11 cellular contexts compared by ENCODE assay signal in genomic region chr4:82431831-82432230, GRCh38. TPM values are rescaled to one million over a fixed set of nuclear protein-coding genes. Genes with fewer than 3 reads are reported as not detected.
DNase-seq lines count a peak whose midpoint lies in the region; ATAC-seq and TF ChIP-seq lines count a peak whose summit lies in the region.
"Had no signal": no experiment of that assay in that cellular context is flagged by ENCODE, and none has a peak within 500 bp of the region (broad histone marks: within the 10 kb centered on the region; RNA-seq: fewer than 3 reads in every experiment).

No MANE protein-coding gene starts in this region.

- H4K20me1 ChIP-seq in OCI-LY7 (ENCODE audit: insufficient read depth, low read length): peaks cover 50% of the 10 kb centered on the region

- H3K27me3 ChIP-seq in endodermal cell (ENCODE audit: control insufficient read depth, insufficient read depth, low read length, poor library complexity, severe bottlenecking) (no peaks in the 10 kb centered on the region), parathyroid adenoma (ENCODE audit: control insufficient read depth, insufficient read depth, low read length) (no peaks in the 10 kb centered on the region), H7 (ENCODE audit: control insufficient read depth, insufficient read depth, low read length) (no peaks in the 10 kb centered on the region)
- H3K27me3 ChIP-seq: ascending aorta had no signal

- H3K9me3 ChIP-seq in OCI-LY7 (ENCODE audit: low read length): no peaks in the 10 kb centered on the region
- no peaks in the 10 kb centered on the region for H3K9me3 ChIP-seq in endodermal cell (ENCODE audit: control insufficient read depth, low read length)
- no peaks in the 10 kb centered on the region for H3K9me3 ChIP-seq in parathyroid adenoma (ENCODE audit: control insufficient read depth, low read length)
- H3K9me3 ChIP-seq: ascending aorta, thoracic aorta had no signal

- no peak for TF ChIP-seq CTCF in OCI-LY7 (conservative IDR thresholded peaks at IDR 0.05; ENCODE audit: low read length)
- TF ChIP-seq CTCF in endodermal cell (conservative IDR thresholded peaks at IDR 0.05): no peak
- no peak for TF ChIP-seq CTCF in parathyroid adenoma (IDR thresholded peaks at IDR 0.05)

- H3K4me3 ChIP-seq in OCI-LY7 (ENCODE audit: low read depth, low read length, poor library complexity, severe bottlenecking) (peak overlapping the region; percentile 99), endodermal cell (ENCODE audit: low read length) (peak overlapping the region; percentile 91), parathyroid adenoma (ENCODE audit: low read depth, low read length) (peak overlapping the region; percentile 74), H7 (ENCODE audit: insufficient read depth, low read depth, low read length) (no peak overlapping the region)

- WGBS in endodermal cell (ENCODE audit: insufficient coverage in 1 of 2, insufficient read length in 1 of 2), 2 experiments: 82 to 88% methylated on average over 3 of the region's 4 CpGs

- CTCF ChIA-PET in OCI-LY7 (lab: Charles Lee; ENCODE audit: unreplicated experiment): interaction anchor here (0.6 to 1.3 kb wide), 2 partner anchors 9 to 58 kb away, joined by 3 to 4 read pairs; partner anchors contain the start of gene HNRNPD

- BruUV-seq in OCI-LY7 (replicated peaks; lab: Mats Ljungman, UMichigan): no TSS peak

- H3K9me3 Mint-ChIP-seq in endodermal cell: no peaks in the 10 kb centered on the region

- intact Hi-C loops in OCI-LY7 (cut with micrococcal nuclease; ENCODE audit: unreplicated experiment): no loop called here

- H3K36me3 ChIP-seq in OCI-LY7 (ENCODE audit: insufficient read depth, low read length) (peaks cover 69% of the 10 kb centered on the region), endodermal cell (ENCODE audit: control insufficient read depth, insufficient read depth, low read length) (peaks cover 32% of the 10 kb centered on the region), parathyroid adenoma (ENCODE audit: control insufficient read depth, insufficient read depth, low read length) (no peaks in the 10 kb centered on the region), H7 (replicated peaks; ENCODE audit: control insufficient read depth, insufficient read depth, low read length) (peaks cover 6% of the 10 kb centered on the region)
- H3K36me3 ChIP-seq: thoracic aorta had no signal

- DNase-seq in DMS53 (lab: John Stamatoyannopoulos, UW): peak; percentile 3
- DNase-seq in DMS53 treated with DMSO at 0.1 percent for 48 hours (lab: John Stamatoyannopoulos, UW; ENCODE audit: unreplicated experiment): no peak
- DNase-seq in OCI-LY7 (ENCODE audit: low spot score): no peak
- no peak for DNase-seq in endodermal cell
- DNase-seq in T-helper 9 cell: no peak
- no peak for DNase-seq in H7
- DNase-seq: NCI-H1694 had no signal

- H3K4me1 Mint-ChIP-seq in endodermal cell: peaks cover 36% of the 10 kb centered on the region

- H2AFZ ChIP-seq in OCI-LY7 (ENCODE audit: low read length) (no peak overlapping the region), parathyroid adenoma (no peak overlapping the region)

- peaks cover 43% of the 10 kb centered on the region for H3K4me1 ChIP-seq in OCI-LY7 (ENCODE audit: insufficient read depth, low read length, poor library complexity, severe bottlenecking)
- no peaks in the 10 kb centered on the region for H3K4me1 ChIP-seq in endodermal cell (ENCODE audit: control insufficient read depth, insufficient read depth, low read length)
- peaks cover 6% of the 10 kb centered on the region for H3K4me1 ChIP-seq in parathyroid adenoma

- H3K27ac Mint-ChIP-seq in endodermal cell: no peak overlapping the region

- H3K4me2 ChIP-seq in OCI-LY7 (ENCODE audit: low read length): peak overlapping the region; percentile 80
- no peak overlapping the region for H3K4me2 ChIP-seq in parathyroid adenoma (ENCODE audit: low read length)

- H3K27ac ChIP-seq in OCI-LY7 (ENCODE audit: low read depth, low read length, poor library complexity, severe bottlenecking) (no peak overlapping the region), endodermal cell (ENCODE audit: low read depth, low read length) (no peak overlapping the region), parathyroid adenoma (no peak overlapping the region)

- H3K36me3 Mint-ChIP-seq in endodermal cell (ENCODE audit: low read depth): peaks cover 53% of the 10 kb centered on the region

- peak overlapping the region; percentile 100 for H3K4me3 Mint-ChIP-seq in endodermal cell

- ATAC-seq in HG03521 (IDR thresholded peaks at IDR 0.05; ENCODE audit: unreplicated experiment): no peak

- H3K9ac ChIP-seq in endodermal cell (ENCODE audit: extremely low read depth, low read length, poor library complexity, severe bottlenecking): peak overlapping the region; percentile 81
- H3K9ac ChIP-seq in parathyroid adenoma: no peak overlapping the region

- H3K9me2 ChIP-seq in OCI-LY7 (ENCODE audit: insufficient read depth, low read length): no peaks in the 10 kb centered on the region

- no peaks in the 10 kb centered on the region for H3K27me3 Mint-ChIP-seq in endodermal cell (ENCODE audit: insufficient read depth)

- H3K79me2 ChIP-seq in OCI-LY7 (ENCODE audit: insufficient read depth, low read depth, low read length): peaks cover 86% of the 10 kb centered on the region
- peaks cover 30% of the 10 kb centered on the region for H3K79me2 ChIP-seq in parathyroid adenoma

- POLR2A ChIA-PET in OCI-LY7 (lab: Charles Lee): interaction anchor here (0.6 to 2.4 kb wide), 6 partner anchors 9 to 1296 kb away, joined by 3 to 8 read pairs (median 6); no protein-coding TSS in a partner anchor

RNA-seq across cellular contexts. Expression of gene ENOPH1, which starts 1.4 kb away (rescaled TPM):
- 49.7 and 58.7 TPM in 2 replicates for total RNA-seq in OCI-LY7 (2014; rRNA removed; shearing (Covaris generic))
- 64.9 and 70.2 TPM in 2 replicates for total RNA-seq in OCI-LY7 (2022)
- 10 to 100 TPM; 47.1 to 57.3 TPM for total RNA-seq in endodermal cell
- 53.9 TPM for polyA plus RNA-seq in endodermal cell (2013, experiment 1 of 2)
- 50.4 TPM for polyA plus RNA-seq in endodermal cell (2013, experiment 2 of 2)
- total RNA-seq in H7 (2014; rRNA removed; shearing (Covaris generic)): 96.7 and 103 TPM in 2 replicates

RNA-seq across cellular contexts. Expression of gene HNRNPDL, which starts 1.6 kb away (rescaled TPM):
- total RNA-seq in OCI-LY7 (2014; rRNA removed; shearing (Covaris generic)): 224 and 319 TPM in 2 replicates
- total RNA-seq in OCI-LY7 (2022) (394 and 425 TPM in 2 replicates), endodermal cell (100 to 1,000 TPM; 368 to 383 TPM)
- 443 TPM for polyA plus RNA-seq in endodermal cell (2013, experiment 1 of 2)
- polyA plus RNA-seq in endodermal cell (2013, experiment 2 of 2): 434 TPM
- total RNA-seq in H7 (2014; rRNA removed; shearing (Covaris generic)): 180 and 204 TPM in 2 replicates

RNA-seq across cellular contexts. Expression of gene HNRNPD, which starts 58.0 kb away (rescaled TPM):
- 127 and 159 TPM in 2 replicates for total RNA-seq in OCI-LY7 (2014; rRNA removed; shearing (Covaris generic))
- total RNA-seq in OCI-LY7 (2022) (572 and 601 TPM in 2 replicates), endodermal cell (100 to 1,000 TPM; 462 to 562 TPM)
- polyA plus RNA-seq in endodermal cell (2013, experiment 1 of 2): 407 TPM
- 365 TPM for polyA plus RNA-seq in endodermal cell (2013, experiment 2 of 2)
- 62.1 and 74.1 TPM in 2 replicates for total RNA-seq in H7 (2014; rRNA removed; shearing (Covaris generic))
